Comparison of ENCODE assay signal across 15 cellular contexts in the genomic region with DNA sequence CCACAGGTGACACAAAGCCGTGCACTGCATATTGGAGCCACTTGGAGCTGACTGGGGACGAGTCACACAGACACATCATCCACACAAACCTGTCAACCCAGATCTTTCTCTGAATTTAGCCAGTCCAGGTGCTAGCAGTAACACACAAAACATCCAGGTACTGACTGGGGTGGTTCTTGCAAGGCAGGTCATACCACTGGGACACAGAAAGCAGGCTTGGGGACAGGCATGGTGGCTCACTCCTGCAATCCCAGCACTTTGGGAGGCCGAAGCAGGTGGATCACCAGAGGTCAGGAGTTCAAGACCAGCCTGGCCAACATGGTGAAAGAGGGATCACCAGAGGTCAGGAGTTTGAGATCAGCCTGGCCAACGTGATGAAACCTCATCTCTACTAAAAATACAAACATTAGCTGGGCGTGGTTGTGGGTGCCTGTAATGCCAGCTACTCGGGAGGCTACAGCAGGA. TPM values are rescaled to one million over a fixed set of nuclear protein-coding genes. Genes with fewer than 3 reads are reported as not detected.
DNase-seq lines count a peak whose midpoint lies in the region; ATAC-seq, FAIRE-seq and TF ChIP-seq lines count a peak whose summit lies in the region.
"Had no signal": no experiment of that assay in that cellular context is flagged by ENCODE, and none has a peak within 500 bp of the region (broad histone marks: within the 10 kb centered on the region; RNA-seq: fewer than 3 reads in every experiment).

No MANE protein-coding gene starts in this region.

- H3K36me3 ChIP-seq in bronchial epithelial cell (ENCODE audit: control insufficient read depth, insufficient read depth, low read length) (no peaks in the 10 kb centered on the region), osteoblast (ENCODE audit: insufficient read depth, low read length) (no peaks in the 10 kb centered on the region), suprapubic skin (no peaks in the 10 kb centered on the region)

- H3K79me2 ChIP-seq in osteoblast (ENCODE audit: insufficient read depth, low read length), result no peaks in the 10 kb centered on the region

- H3K9me3 ChIP-seq in osteoblast (ENCODE audit: low read depth, low read length), result no peaks in the 10 kb centered on the region
- H3K9me3 ChIP-seq in suprapubic skin, result no peaks in the 10 kb centered on the region

- H3K27me3 ChIP-seq in bronchial epithelial cell (ENCODE audit: control insufficient read depth, insufficient read depth, low read length) (peaks cover 37% of the 10 kb centered on the region), osteoblast (ENCODE audit: insufficient read depth, low read length) (peaks cover 68% of the 10 kb centered on the region), suprapubic skin (peaks cover 78% of the 10 kb centered on the region)

- ATAC-seq in Right ventricle myocardium superior (ENCODE audit: poor library complexity), result no peak

- WGBS in suprapubic skin, result 36% methylated on average over 4 of the region's 6 CpGs

- peaks cover 3% of the 10 kb centered on the region for H3K27me3 Mint-ChIP-seq in MCF 10A (ENCODE audit: insufficient read depth, unreplicated experiment)

- no peaks in the 10 kb centered on the region for H3K4me1 Mint-ChIP-seq in MCF 10A (ENCODE audit: insufficient read depth, unreplicated experiment)

- intact Hi-C loops in MCF 10A (cut with micrococcal nuclease) (loop anchor here (1.0 to 10.0 kb wide), 4 partner anchors 62 to 246 kb away; a partner anchor contains a TSS), Right ventricle myocardium superior (cut with DNase I) (no loop called here)

- no peak for TF ChIP-seq EP300 in suprapubic skin (IDR thresholded peaks at IDR 0.05)

- H3K4me1 ChIP-seq in osteoblast (ENCODE audit: insufficient read depth, low read length) (peaks cover 7% of the 10 kb centered on the region), suprapubic skin (peaks cover 29% of the 10 kb centered on the region)

- no peaks in the 10 kb centered on the region for H3K9me3 Mint-ChIP-seq in MCF 10A (ENCODE audit: unreplicated experiment)
- H3K9me3 Mint-ChIP-seq: activated T-helper 2 cell treated with anti-CD3 and anti-CD28 coated beads, Interferon-gamma antibody, Interleukin-2, Interleukin-4, amounts not matched to agents 10 μg/mL and 5 μg/mL and 100 μg/mL, durations not matched to agents 14 hours and 24 hours and 36 hours; endodermal cell; HFFc6; nephron progenitor cell had no signal

- CTCF ChIA-PET in MCF 10A (lab: Yijun Ruan, JAX), result interaction anchor here (0.6 to 2.1 kb wide), 14 partner anchors 13 to 1805 kb away, joined by 3 to 12 read pairs (median 4); no protein-coding TSS in a partner anchor

- H3K27ac ChIP-seq in osteoblast (ENCODE audit: low read depth, low read length), result no peak overlapping the region
- no peak overlapping the region for H3K27ac ChIP-seq in suprapubic skin

- peak; percentile 26 to 70 for DNase-seq in T47D (ENCODE audit: low read depth in 1 of 2, low spot score in 1 of 2)
- DNase-seq in MCF 10A (ENCODE audit: unreplicated experiment), result no peak
- no peak for DNase-seq in Jurkat, Clone E6-1 (ENCODE audit: low read depth, low spot score)
- DNase-seq in bronchial epithelial cell (ENCODE audit: low read depth), result peak; percentile 7
- peak; percentile 85 for DNase-seq in osteoblast (ENCODE audit: insufficient read length, low spot score, missing footprints)
- DNase-seq in HTR-8/SVneo (ENCODE audit: insufficient read length, low spot score), result no peak
- no peak for DNase-seq in Right ventricle myocardium superior
- no peak for DNase-seq in suprapubic skin (ENCODE audit: low spot score in 2 of 2)

- no peak overlapping the region for H3K27ac Mint-ChIP-seq in MCF 10A (ENCODE audit: low read depth, unreplicated experiment)
- H3K27ac Mint-ChIP-seq: activated T-helper 2 cell treated with anti-CD3 and anti-CD28 coated beads, Interferon-gamma antibody, Interleukin-2, Interleukin-4, amounts not matched to agents 10 μg/mL and 5 μg/mL and 100 μg/mL, durations not matched to agents 14 hours and 24 hours and 36 hours; endodermal cell; HFFc6; nephron progenitor cell had no signal

- no peak overlapping the region for H2AFZ ChIP-seq in osteoblast (ENCODE audit: low read length)

- no peaks in the 10 kb centered on the region for H3K36me3 Mint-ChIP-seq in MCF 10A (ENCODE audit: insufficient read depth, unreplicated experiment)

- peak overlapping the region; percentile 22 for H3K4me3 ChIP-seq in Jurkat, Clone E6-1 (ENCODE audit: low read length)
- H3K4me3 ChIP-seq in bronchial epithelial cell (ENCODE audit: low read depth, low read length), result no peak overlapping the region
- no peak overlapping the region for H3K4me3 ChIP-seq in osteoblast (ENCODE audit: insufficient read depth, low read length)
- no peak overlapping the region for H3K4me3 ChIP-seq in suprapubic skin

- H3K4me2 ChIP-seq in osteoblast (ENCODE audit: insufficient read depth, low read length), result no peak overlapping the region

- in situ Hi-C loops in T47D (cut with HindIII; ENCODE audit: low pct_unique_long_range_greater_than_20kb, low sequenced_read_pairs), result no loop called here

- no peak for TF ChIP-seq POLR2A in suprapubic skin (IDR thresholded peaks at IDR 0.05)

- no peak for TF ChIP-seq CTCF in MCF 10A (IDR thresholded peaks at IDR 0.05; ENCODE audit: unreplicated experiment)
- no peak for TF ChIP-seq CTCF in bronchial epithelial cell (IDR thresholded peaks at IDR 0.05; ENCODE audit: insufficient read depth, low read length, severe bottlenecking)
- TF ChIP-seq CTCF in osteoblast (IDR thresholded peaks at IDR 0.05; ENCODE audit: extremely low read depth, low read depth, low read length), result no peak
- no peak for TF ChIP-seq CTCF in suprapubic skin (IDR thresholded peaks at IDR 0.05)

- POLR2A ChIA-PET in MCF 10A (lab: Yijun Ruan, JAX), result interaction anchor here (0.6 to 1.9 kb wide), 3 partner anchors 92 to 248 kb away, joined by 3 to 7 read pairs (median 3); no protein-coding TSS in a partner anchor

- no TSS peak for BruUV-seq in MCF 10A (replicated peaks; lab: Mats Ljungman, UMichigan)

- FAIRE-seq in bronchial epithelial cell (lab: Jason Lieb, UNC) (no peak), HTR-8/SVneo (lab: Jason Lieb, UNC) (no peak)

- no peaks in the 10 kb centered on the region for H4K20me1 ChIP-seq in osteoblast (ENCODE audit: insufficient read depth, low read length)

- H3K4me3 Mint-ChIP-seq in MCF 10A (ENCODE audit: unreplicated experiment), result no peak overlapping the region
- H3K4me3 Mint-ChIP-seq: endodermal cell, HFFc6 had no signal

RNA-seq across cellular contexts. Expression of a gene that starts 14.9 kb away (rescaled TPM):
- total RNA-seq in MCF 10A (2022), result not detected in 2 replicates
- not detected for polyA plus RNA-seq in Jurkat, Clone E6-1 (2012; ENCODE audit: insufficient read depth, insufficient read length)
- total RNA-seq in bronchial epithelial cell, result not detected in 2 replicates
- not detected in 2 replicates for total RNA-seq in osteoblast
- not detected for total RNA-seq in Right ventricle myocardium superior
- not detected for total RNA-seq in suprapubic skin
- total RNA-seq: activated T-helper 2 cell treated with anti-CD3 and anti-CD28 coated beads, Interferon-gamma antibody, Interleukin-2, Interleukin-4, amounts not matched to agents 10 μg/mL and 5 μg/mL and 100 μg/mL, durations not matched to agents 14 hours and 24 hours and 36 hours; endodermal cell; HFFc6; lung microvascular endothelial cell; pulmonary artery endothelial cell; temporal lobe had no signal

RNA-seq across cellular contexts. Expression of a gene that starts 32.3 kb away (rescaled TPM):
- total RNA-seq in MCF 10A (2022), result 3.8 and 3.9 TPM in 2 replicates
- 36.6 TPM for polyA plus RNA-seq in Jurkat, Clone E6-1 (2012; ENCODE audit: insufficient read depth, insufficient read length)
- total RNA-seq in bronchial epithelial cell, result 1.1 and 2.3 TPM in 2 replicates
- 0.88 and 1.1 TPM in 2 replicates for total RNA-seq in osteoblast
- total RNA-seq in Right ventricle myocardium superior, result 4.2 TPM
- total RNA-seq in suprapubic skin, result 1 to 10 TPM; 2.2 to 7.0 (median 5.2) TPM

RNA-seq across cellular contexts. Expression of a gene that starts 51.2 kb away (rescaled TPM):
- total RNA-seq in MCF 10A (2022) (9.4 and 10.5 TPM in 2 replicates), bronchial epithelial cell (2.6 and 2.7 TPM in 2 replicates), osteoblast (2.4 and 3.3 TPM in 2 replicates), Right ventricle myocardium superior (6.2 TPM), suprapubic skin (1 to 10 TPM; 2.3 to 6.4 (median 3.1) TPM)
- polyA plus RNA-seq in Jurkat, Clone E6-1 (2012; ENCODE audit: insufficient read depth, insufficient read length), result 17.0 TPM

Comparison
In these comparisons a context has a peak if more than half of its experiments do, and no peak if none do; other contexts are left out.
1. DNase-seq: peak in T47D (2 of 2), bronchial epithelial cell (single experiment) and osteoblast (single experiment); none in MCF 10A (single experiment), Jurkat, Clone E6-1 (single experiment), HTR-8/SVneo (single experiment), Right ventricle myocardium superior (single experiment) and suprapubic skin (0 of 2).